1 cellular context compared by ENCODE assay signal in genomic region chr14:24852312-24853060, GRCh38.
TF ChIP-seq lines count a peak whose summit lies in the region.

No MANE protein-coding gene starts in this region.

TF ChIP-seq in H1, 55 proteins besides CTCF, POLR2A, EP300 and RAD21 (continued from another document):
- TF ChIP-seq SIN3A (conservative IDR thresholded peaks at IDR 0.05 in 1 of 2, IDR thresholded peaks at IDR 0.05 in 1 of 2; ENCODE audit: low read depth in 1 of 2, low read length in 2 of 2) (no peak), TEAD4 (IDR thresholded peaks at IDR 0.05; ENCODE audit: low read depth, low read length) (no peak)
